Comparison of ENCODE assay signal across 1 cellular context in genomic region chr1:204958325-204959307, GRCh38.
TF ChIP-seq lines count a peak whose summit lies in the region.

No MANE protein-coding gene starts in this region.

TF ChIP-seq in GM23338, 12 proteins besides CTCF, POLR2A, EP300 and RAD21 (continued from another document):
- TF ChIP-seq, protein P1, sequence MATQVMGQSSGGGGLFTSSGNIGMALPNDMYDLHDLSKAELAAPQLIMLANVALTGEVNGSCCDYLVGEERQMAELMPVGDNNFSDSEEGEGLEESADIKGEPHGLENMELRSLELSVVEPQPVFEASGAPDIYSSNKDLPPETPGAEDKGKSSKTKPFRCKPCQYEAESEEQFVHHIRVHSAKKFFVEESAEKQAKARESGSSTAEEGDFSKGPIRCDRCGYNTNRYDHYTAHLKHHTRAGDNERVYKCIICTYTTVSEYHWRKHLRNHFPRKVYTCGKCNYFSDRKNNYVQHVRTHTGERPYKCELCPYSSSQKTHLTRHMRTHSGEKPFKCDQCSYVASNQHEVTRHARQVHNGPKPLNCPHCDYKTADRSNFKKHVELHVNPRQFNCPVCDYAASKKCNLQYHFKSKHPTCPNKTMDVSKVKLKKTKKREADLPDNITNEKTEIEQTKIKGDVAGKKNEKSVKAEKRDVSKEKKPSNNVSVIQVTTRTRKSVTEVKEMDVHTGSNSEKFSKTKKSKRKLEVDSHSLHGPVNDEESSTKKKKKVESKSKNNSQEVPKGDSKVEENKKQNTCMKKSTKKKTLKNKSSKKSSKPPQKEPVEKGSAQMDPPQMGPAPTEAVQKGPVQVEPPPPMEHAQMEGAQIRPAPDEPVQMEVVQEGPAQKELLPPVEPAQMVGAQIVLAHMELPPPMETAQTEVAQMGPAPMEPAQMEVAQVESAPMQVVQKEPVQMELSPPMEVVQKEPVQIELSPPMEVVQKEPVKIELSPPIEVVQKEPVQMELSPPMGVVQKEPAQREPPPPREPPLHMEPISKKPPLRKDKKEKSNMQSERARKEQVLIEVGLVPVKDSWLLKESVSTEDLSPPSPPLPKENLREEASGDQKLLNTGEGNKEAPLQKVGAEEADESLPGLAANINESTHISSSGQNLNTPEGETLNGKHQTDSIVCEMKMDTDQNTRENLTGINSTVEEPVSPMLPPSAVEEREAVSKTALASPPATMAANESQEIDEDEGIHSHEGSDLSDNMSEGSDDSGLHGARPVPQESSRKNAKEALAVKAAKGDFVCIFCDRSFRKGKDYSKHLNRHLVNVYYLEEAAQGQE (IDR thresholded peaks at IDR 0.05; ENCODE audit: unreplicated experiment) = no peak
- TF ChIP-seq, protein P2, sequence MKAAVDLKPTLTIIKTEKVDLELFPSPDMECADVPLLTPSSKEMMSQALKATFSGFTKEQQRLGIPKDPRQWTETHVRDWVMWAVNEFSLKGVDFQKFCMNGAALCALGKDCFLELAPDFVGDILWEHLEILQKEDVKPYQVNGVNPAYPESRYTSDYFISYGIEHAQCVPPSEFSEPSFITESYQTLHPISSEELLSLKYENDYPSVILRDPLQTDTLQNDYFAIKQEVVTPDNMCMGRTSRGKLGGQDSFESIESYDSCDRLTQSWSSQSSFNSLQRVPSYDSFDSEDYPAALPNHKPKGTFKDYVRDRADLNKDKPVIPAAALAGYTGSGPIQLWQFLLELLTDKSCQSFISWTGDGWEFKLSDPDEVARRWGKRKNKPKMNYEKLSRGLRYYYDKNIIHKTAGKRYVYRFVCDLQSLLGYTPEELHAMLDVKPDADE (IDR thresholded peaks at IDR 0.05) = no peak
- TF ChIP-seq POLR2AphosphoS5 (IDR thresholded peaks at IDR 0.05; ENCODE audit: low read depth) = no peak
- TF ChIP-seq EZH2phosphoT487 (IDR thresholded peaks at IDR 0.05; ENCODE audit: unreplicated experiment) = no peak
